Comparison of ENCODE assay signal across 8 cellular contexts in the genomic region with DNA sequence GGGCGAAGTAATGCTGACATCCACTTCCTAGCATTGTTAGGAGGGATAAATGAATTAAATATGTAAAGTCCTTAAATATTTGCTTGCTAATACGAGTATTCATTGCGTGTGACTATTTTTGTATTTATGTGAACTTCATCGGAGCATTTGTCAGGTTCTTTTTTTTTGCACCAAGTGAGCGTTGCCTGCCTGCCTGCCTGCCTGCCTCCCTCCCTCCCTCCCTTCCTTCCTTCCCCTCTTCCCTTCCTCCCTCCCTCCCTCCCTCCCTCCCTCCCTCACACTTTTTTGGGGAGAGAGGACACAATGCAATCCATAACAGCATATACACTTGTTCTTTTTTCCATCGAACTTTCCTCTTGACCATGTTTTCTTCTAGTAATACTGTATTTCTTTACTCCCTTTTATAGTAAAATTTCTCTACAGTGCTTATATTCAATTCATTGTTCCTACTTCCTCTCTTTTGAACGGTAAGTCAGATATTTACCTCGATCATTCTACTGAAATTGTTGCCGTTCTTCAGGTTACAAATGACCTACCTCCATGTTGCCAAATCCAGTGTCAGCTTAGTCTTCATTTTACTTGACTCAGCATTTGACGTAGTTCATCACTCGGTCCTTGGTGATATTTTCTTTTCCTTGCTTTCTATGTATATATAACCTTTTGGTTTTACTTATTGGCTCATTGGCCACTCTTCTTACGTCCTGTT. TPM values are rescaled to one million over a fixed set of nuclear protein-coding genes. Genes with fewer than 3 reads are reported as not detected.
DNase-seq lines count a peak whose midpoint lies in the region; ATAC-seq and TF ChIP-seq lines count a peak whose summit lies in the region.

No MANE protein-coding gene starts in this region.

- 4% methylated on average over 12 of the region's 12 CpGs for WGBS in gastroesophageal sphincter (ENCODE audit: low coverage in 1 of 2), 2 donors

- H3K4me3 ChIP-seq in gastroesophageal sphincter (peak overlapping the region; percentile 71 to 95), osteoblast (ENCODE audit: insufficient read depth, low read length) (peak overlapping the region; percentile 93)

- no peaks in the 10 kb centered on the region for H4K20me1 ChIP-seq in osteoblast (ENCODE audit: insufficient read depth, low read length)

- intact Hi-C loops in activated B cell treated with CpG ODN at 0.5 μM for 24 hours (cut with micrococcal nuclease), result loop anchor here (1.0 to 10.0 kb wide), 9 partner anchors 69 to 1122 kb away; a partner anchor contains a TSS

- peak overlapping the region; percentile 98 for H2AFZ ChIP-seq in osteoblast (ENCODE audit: low read length)

- H3K4me1 Mint-ChIP-seq in IgD-negative memory B cell (peaks cover 5 to 12% (median 9%) of the 10 kb centered on the region in 3 donors), activated B cell treated with CpG ODN at 0.5 μM for 24 hours (peaks cover 15% of the 10 kb centered on the region)

- H3K27me3 ChIP-seq in gastroesophageal sphincter, result no peaks in the 10 kb centered on the region
- no peaks in the 10 kb centered on the region for H3K27me3 ChIP-seq in osteoblast (ENCODE audit: insufficient read depth, low read length)

- H3K27me3 Mint-ChIP-seq in IgD-negative memory B cell (peaks cover 2% of the 10 kb centered on the region), activated B cell treated with CpG ODN at 0.5 μM for 24 hours (no peaks in the 10 kb centered on the region)

- H3K36me3 Mint-ChIP-seq in IgD-negative memory B cell (no peaks in the 10 kb centered on the region), activated B cell treated with CpG ODN at 0.5 μM for 24 hours (ENCODE audit: low read depth) (peaks cover 7% of the 10 kb centered on the region)

- TF ChIP-seq CTCF in activated B cell treated with CpG ODN at 0.5 μM for 24 hours (IDR thresholded peaks at IDR 0.05) (no peak), gastroesophageal sphincter (IDR thresholded peaks at IDR 0.05) (no peak), osteoblast (IDR thresholded peaks at IDR 0.05; ENCODE audit: extremely low read depth, low read depth, low read length) (no peak)

- peaks cover 0 to 21% (median 2%) of the 10 kb centered on the region in 3 donors for H3K4me1 ChIP-seq in gastroesophageal sphincter
- no peaks in the 10 kb centered on the region for H3K4me1 ChIP-seq in osteoblast (ENCODE audit: insufficient read depth, low read length)

- CTCF ChIA-PET in activated B cell treated with CpG ODN at 0.5 μM for 24 hours (lab: Charles Lee), result no interaction called here

- peaks cover 9% of the 10 kb centered on the region for H3K79me2 ChIP-seq in osteoblast (ENCODE audit: insufficient read depth, low read length)

- no peak for TF ChIP-seq EP300 in gastroesophageal sphincter (IDR thresholded peaks at IDR 0.05)

- no peaks in the 10 kb centered on the region for H3K9me3 ChIP-seq in gastroesophageal sphincter
- H3K9me3 ChIP-seq in osteoblast (ENCODE audit: low read depth, low read length), result no peaks in the 10 kb centered on the region

- ATAC-seq in activated B cell treated with CpG ODN at 0.5 μM for 24 hours (ENCODE audit: low read depth) (no peak), gastroesophageal sphincter (no peak)

- peak overlapping the region; percentile 97 to 99 (median 99) for H3K27ac Mint-ChIP-seq in IgD-negative memory B cell
- H3K27ac Mint-ChIP-seq in activated B cell treated with CpG ODN at 0.5 μM for 24 hours, result peak overlapping the region; percentile 99

- DNase-seq in NCI-H1092 treated with DMSO at 0.1 percent for 48 hours (lab: John Stamatoyannopoulos, UW) (peak; percentile 11), NCI-H1092 (lab: John Stamatoyannopoulos, UW) (no peak), activated B cell treated with CpG ODN at 0.5 μM for 24 hours (no peak), osteoblast (ENCODE audit: insufficient read length, low spot score, missing footprints) (peak; percentile 14)
- no peak for DNase-seq in stimulated activated CD8-positive, alpha-beta memory T cell treated with anti-CD3 and anti-CD28 coated beads, Interleukin-4, amount 100 ng/mL, for 48 hours
- no peak for DNase-seq in activated CD8-positive, alpha-beta memory T cell treated with anti-CD3 and anti-CD28 coated beads, Interleukin-2, amount 50 U/mL, for 4 hours

- TF ChIP-seq POLR2A in gastroesophageal sphincter (IDR thresholded peaks at IDR 0.05), result peak in 1 of 2 donors; percentile 6

- peak overlapping the region; percentile 82 for H3K4me2 ChIP-seq in osteoblast (ENCODE audit: insufficient read depth, low read length)

- H3K9me3 Mint-ChIP-seq in IgD-negative memory B cell (no peaks in the 10 kb centered on the region), activated B cell treated with CpG ODN at 0.5 μM for 24 hours (no peaks in the 10 kb centered on the region)

- H3K36me3 ChIP-seq in gastroesophageal sphincter (peaks cover 0 to 3% of the 10 kb centered on the region in 2 donors), osteoblast (ENCODE audit: insufficient read depth, low read length) (no peaks in the 10 kb centered on the region)

- H3K4me3 Mint-ChIP-seq in IgD-negative memory B cell, result peak overlapping the region; percentile 95 to 98 (median 96)
- peak overlapping the region; percentile 98 for H3K4me3 Mint-ChIP-seq in activated B cell treated with CpG ODN at 0.5 μM for 24 hours

- H3K27ac ChIP-seq in gastroesophageal sphincter (peak overlapping the region; percentile 94 to 96 (median 96)), osteoblast (ENCODE audit: low read depth, low read length) (peak overlapping the region; percentile 91)

- POLR2A ChIA-PET in activated B cell treated with CpG ODN at 0.5 μM for 24 hours (lab: Charles Lee), result no interaction called here

RNA-seq across cellular contexts. Expression of a gene that starts 0.9 kb away (rescaled TPM):
- 3.9 TPM for polyA plus RNA-seq in IgD-negative memory B cell
- total RNA-seq in activated B cell treated with CpG ODN at 0.5 μM for 24 hours (16.8 and 20.0 TPM in 2 replicates), gastroesophageal sphincter (10 to 100 TPM; 20.8 to 67.3 (median 36.0) TPM), osteoblast (22.4 and 25.6 TPM in 2 replicates)

Comparison
In these comparisons a context has a peak if more than half of its experiments do, and no peak if none do; other contexts are left out.
1. DNase-seq: peak in NCI-H1092 treated with DMSO at 0.1 percent for 48 hours (single experiment) and osteoblast (single experiment); none in NCI-H1092 (single experiment), activated B cell treated with CpG ODN at 0.5 μM for 24 hours (single experiment), stimulated activated CD8-positive, alpha-beta memory T cell treated with anti-CD3 and anti-CD28 coated beads, Interleukin-4, amount 100 ng/mL, for 48 hours (single experiment) and activated CD8-positive, alpha-beta memory T cell treated with anti-CD3 and anti-CD28 coated beads, Interleukin-2, amount 50 U/mL, for 4 hours (single experiment).